ENCODE assay signal across 13 cellular contexts in genomic region chr10:117547301-117548153, GRCh38. TPM values are rescaled to one million over a fixed set of nuclear protein-coding genes. Genes with fewer than 3 reads are reported as not detected.
DNase-seq lines count a peak whose midpoint lies in the region; ATAC-seq and TF ChIP-seq lines count a peak whose summit lies in the region.
"Had no signal": no experiment of that assay in that cellular context is flagged by ENCODE, and none has a peak within 500 bp of the region (broad histone marks: within the 10 kb centered on the region; RNA-seq: fewer than 3 reads in every experiment).

No MANE protein-coding gene starts in this region.

- H3K9me3 Mint-ChIP-seq in activated T-helper 17 cell treated with anti-CD3 and anti-CD28 coated beads, Interleukin-2, amount 50 U/mL, for 72 hours = no peaks in the 10 kb centered on the region
- no peaks in the 10 kb centered on the region for H3K9me3 Mint-ChIP-seq in stimulated activated naive CD8-positive, alpha-beta T cell treated with anti-CD3 and anti-CD28 coated beads, Interleukin-15, amount 100 ng/mL, for 72 hours

- peaks cover 60% of the 10 kb centered on the region for H3K27me3 Mint-ChIP-seq in activated T-helper 17 cell treated with anti-CD3 and anti-CD28 coated beads, Interleukin-2, amount 50 U/mL, for 72 hours
- H3K27me3 Mint-ChIP-seq in stimulated activated naive CD8-positive, alpha-beta T cell treated with anti-CD3 and anti-CD28 coated beads, Interleukin-15, amount 100 ng/mL, for 72 hours = peaks cover 100% of the 10 kb centered on the region

- DNase-seq in GM20000 (ENCODE audit: low spot score) (peak; percentile 49), kidney tubule cell (ENCODE audit: low spot score) (peak; percentile 71)
- no peak for DNase-seq in stimulated activated naive CD8-positive, alpha-beta T cell treated with anti-CD3 and anti-CD28 coated beads, Interleukin-15, amount 100 ng/mL, for 72 hours
- DNase-seq: activated T-cell treated with anti-CD3 and anti-CD28 coated beads, Interleukin-2, amount 50 U/mL, for 1 hour; MG63; NCI-H2171 treated with DMSO at 0.1 percent for 48 hours; stimulated activated CD4-positive, alpha-beta T cell treated with anti-CD3 and anti-CD28 coated beads, Interleukin-4, amount 100 ng/mL, for 1 hour; stimulated activated naive CD4-positive, alpha-beta T cell treated with Interleukin-2 at 50 U/mL for 16 hours had no signal

- H3K4me1 Mint-ChIP-seq in activated T-helper 17 cell treated with anti-CD3 and anti-CD28 coated beads, Interleukin-2, amount 50 U/mL, for 72 hours = peaks cover 9% of the 10 kb centered on the region
- peaks cover 61% of the 10 kb centered on the region for H3K4me1 Mint-ChIP-seq in stimulated activated naive CD8-positive, alpha-beta T cell treated with anti-CD3 and anti-CD28 coated beads, Interleukin-15, amount 100 ng/mL, for 72 hours

- peak overlapping the region; percentile 2 for H3K4me3 Mint-ChIP-seq in activated T-helper 17 cell treated with anti-CD3 and anti-CD28 coated beads, Interleukin-2, amount 50 U/mL, for 72 hours
- peak overlapping the region; percentile 51 to 62 for H3K4me3 Mint-ChIP-seq in stimulated activated naive CD8-positive, alpha-beta T cell treated with anti-CD3 and anti-CD28 coated beads, Interleukin-15, amount 100 ng/mL, for 72 hours

- H3K27ac Mint-ChIP-seq in activated T-helper 17 cell treated with anti-CD3 and anti-CD28 coated beads, Interleukin-2, amount 50 U/mL, for 72 hours = no peak overlapping the region
- peak overlapping the region in 1 of 2 donors; percentile 59 for H3K27ac Mint-ChIP-seq in stimulated activated naive CD8-positive, alpha-beta T cell treated with anti-CD3 and anti-CD28 coated beads, Interleukin-15, amount 100 ng/mL, for 72 hours

- ATAC-seq in activated T-helper 17 cell treated with anti-CD3 and anti-CD28 coated beads, Interleukin-2, amount 50 U/mL, for 72 hours (replicated peaks) = no peak
- ATAC-seq in stimulated activated naive CD8-positive, alpha-beta T cell treated with anti-CD3 and anti-CD28 coated beads, Interleukin-15, amount 100 ng/mL, for 72 hours = peak; percentile 6
- ATAC-seq in HG02852 (IDR thresholded peaks at IDR 0.05; ENCODE audit: unreplicated experiment) (no peak), GM18909 (IDR thresholded peaks at IDR 0.05; ENCODE audit: poor library complexity, unreplicated experiment) (no peak), GM18511 (IDR thresholded peaks at IDR 0.05; ENCODE audit: unreplicated experiment) (no peak)

- no peak for TF ChIP-seq CTCF in GM20000 (IDR thresholded peaks at IDR 0.05; ENCODE audit: extremely low read depth, missing control alignments)

- peaks cover 6% of the 10 kb centered on the region for H3K36me3 Mint-ChIP-seq in activated T-helper 17 cell treated with anti-CD3 and anti-CD28 coated beads, Interleukin-2, amount 50 U/mL, for 72 hours (ENCODE audit: low read depth)

RNA-seq across cellular contexts. Expression of gene EMX2, which starts 5.0 kb away (rescaled TPM):
- total RNA-seq in activated T-helper 17 cell treated with anti-CD3 and anti-CD28 coated beads, Interleukin-2, amount 50 U/mL, for 72 hours = not detected
- total RNA-seq: hepatocyte had no signal

Comparison
In these comparisons a context has a peak if more than half of its experiments do, and no peak if none do; other contexts are left out.
1. DNase-seq: peak in GM20000 (single experiment) and kidney tubule cell (single experiment); none in stimulated activated naive CD8-positive, alpha-beta T cell treated with anti-CD3 and anti-CD28 coated beads, Interleukin-15, amount 100 ng/mL, for 72 hours (0 of 2).